8 cellular contexts compared by ENCODE assay signal in genomic region chr4:10461091-10461849, GRCh38. TPM values are rescaled to one million over a fixed set of nuclear protein-coding genes. Genes with fewer than 3 reads are reported as not detected.
DNase-seq lines count a peak whose midpoint lies in the region; ATAC-seq, FAIRE-seq and TF ChIP-seq lines count a peak whose summit lies in the region.

No MANE protein-coding gene starts in this region.

- no peak for TF ChIP-seq POLR2A in prostate gland (IDR thresholded peaks at IDR 0.05)

- H3K27ac ChIP-seq in RWPE1 (no peak overlapping the region), prostate gland (no peak overlapping the region)

- H3K4me1 ChIP-seq in prostate gland (replicated peaks), result no peaks in the 10 kb centered on the region

- ATAC-seq in GM18861 (IDR thresholded peaks at IDR 0.05; ENCODE audit: unreplicated experiment) (peak; percentile 70), HG03025 (IDR thresholded peaks at IDR 0.05; ENCODE audit: low FRiP score, unreplicated experiment) (peak; percentile 44), Right ventricle myocardium inferior (peak; percentile 83)

- DNase-seq in RWPE1 (ENCODE audit: low spot score), result peak; percentile 24
- peak; percentile 77 for DNase-seq in activated naive CD4-positive, alpha-beta T cell treated with Interleukin-2 at 50 U/mL for 16 hours
- peak; percentile 91 for DNase-seq in Right ventricle myocardium inferior (ENCODE audit: missing footprints)
- peak; percentile 18 for DNase-seq in prostate gland (ENCODE audit: low spot score)
- no peak for DNase-seq in RCC 7860 (ENCODE audit: low spot score)
- no peak for DNase-seq in NCI-H524 (lab: John Stamatoyannopoulos, UW)

- no peak for FAIRE-seq in RCC 7860 (lab: Jason Lieb, UNC)

- WGBS in prostate gland, result 8% methylated on average over 71 of the region's 72 CpGs

- TF ChIP-seq CTCF in RWPE1 (conservative IDR thresholded peaks at IDR 0.05; ENCODE audit: low read depth) (peak; percentile 50; the same call in 1 of the 2 replicates), prostate gland (IDR thresholded peaks at IDR 0.05) (peak; percentile 62 to 89 (median 82))

- CTCF ChIA-PET in RWPE1 (lab: Yijun Ruan, JAX), result interaction anchor here (0.6 to 1.8 kb wide), 5 partner anchors 16 to 89 kb away, joined by 3 to 8 read pairs (median 4); no protein-coding TSS in a partner anchor

- no peaks in the 10 kb centered on the region for H3K36me3 ChIP-seq in prostate gland

- peak overlapping the region in 1 of 2 donors; percentile 15 for H3K4me3 ChIP-seq in prostate gland

- intact Hi-C loops in Right ventricle myocardium inferior (cut with DNase I), result no loop called here
- intact Hi-C loops in prostate gland (cut with DNase I), result no loop called here

- no peaks in the 10 kb centered on the region for H3K27me3 ChIP-seq in prostate gland (replicated peaks; ENCODE audit: insufficient read depth)

- no peaks in the 10 kb centered on the region for H3K9me3 ChIP-seq in prostate gland

- POLR2A ChIA-PET in RWPE1 (lab: Yijun Ruan, JAX; ENCODE audit: low non-redundant PET), result no interaction called here

RNA-seq across cellular contexts. Expression of gene ZNF518B, which starts 4.0 kb away (rescaled TPM):
- 22.8 TPM for total RNA-seq in Right ventricle myocardium inferior
- 10 to 100 TPM; 23.3 to 60.4 TPM for total RNA-seq in prostate gland

Comparison
In these comparisons a context has a peak if more than half of its experiments do, and no peak if none do; other contexts are left out.
1. DNase-seq: peak in RWPE1 (single experiment), activated naive CD4-positive, alpha-beta T cell treated with Interleukin-2 at 50 U/mL for 16 hours (single experiment), Right ventricle myocardium inferior (single experiment) and prostate gland (single experiment); none in RCC 7860 (single experiment) and NCI-H524 (0 of 2).
2. Peak in every context shown above with its lines, with median percentiles within 50 percentile points of each other: ATAC-seq.